ENCODE assay signal across 19 cellular contexts in genomic region chr11:110377451-110377850, GRCh38. TPM values are rescaled to one million over a fixed set of nuclear protein-coding genes. Genes with fewer than 3 reads are reported as not detected.
DNase-seq lines count a peak whose midpoint lies in the region; ATAC-seq and TF ChIP-seq lines count a peak whose summit lies in the region.
"Had no signal": no experiment of that assay in that cellular context is flagged by ENCODE, and none has a peak within 500 bp of the region (broad histone marks: within the 10 kb centered on the region; RNA-seq: fewer than 3 reads in every experiment).

No MANE protein-coding gene starts in this region.

- DNase-seq in HCT116 (ENCODE audit: low read depth, low spot score) (no peak), adrenal gland (peak in 2 of 7 donors; percentile 19 to 34), right lobe of liver (no peak), stomach (no peak), NCI-H1417 treated with DMSO at 0.1 percent for 48 hours (lab: John Stamatoyannopoulos, UW) (no peak), NCI-H748 treated with DMSO at 0.1 percent for 48 hours (lab: John Stamatoyannopoulos, UW) (no peak), GM10248 (ENCODE audit: extremely low spot score) (no peak)
- DNase-seq in activated T-cell treated with anti-CD3 and anti-CD28 coated beads, Interleukin-2, amount 50 U/mL, for 24 hours = no peak
- DNase-seq: activated CD4-positive, alpha-beta T cell treated with anti-CD3 and anti-CD28 coated beads for 1 hour; activated naive CD4-positive, alpha-beta T cell; CD8-positive, alpha-beta T cell; effector memory CD4-positive, alpha-beta T cell; foreskin melanocyte; SIG-M5; stimulated activated CD4-positive, alpha-beta T cell treated with anti-CD3 and anti-CD28 coated beads, Interleukin-12 subunit alpha, Interleukin-12 subunit beta, amount 100 ng/mL, for 4 hours; stimulated activated CD4-positive, alpha-beta T cell treated with anti-CD3 and anti-CD28 coated beads, Interleukin-4, amount 100 ng/mL, for 4 hours had no signal

- TF ChIP-seq RAD21 in HCT116 (IDR thresholded peaks at IDR 0.05; ENCODE audit: low read depth) = no peak

- H3K9me2 ChIP-seq in HCT116 (ENCODE audit: insufficient read depth) = no peaks in the 10 kb centered on the region

- H3K4me3 ChIP-seq in HCT116 (replicated peaks in 1 of 2; ENCODE audit: low read depth in 1 of 2, low read length in 2 of 2) = no peak overlapping the region
- H3K4me3 ChIP-seq in adrenal gland = no peak overlapping the region
- H3K4me3 ChIP-seq in right lobe of liver = no peak overlapping the region
- no peak overlapping the region for H3K4me3 ChIP-seq in stomach

- H3K27me3 Mint-ChIP-seq in activated T-cell treated with anti-CD3 and anti-CD28 coated beads, Interleukin-2, amount 50 U/mL, for 24 hours = peaks cover 2% of the 10 kb centered on the region
- H3K27me3 Mint-ChIP-seq: IgD-negative memory B cell had no signal

- H3K36me3 ChIP-seq in HCT116 (ENCODE audit: control insufficient read depth in 1 of 2, insufficient read depth in 2 of 2, low read length in 2 of 2) = no peaks in the 10 kb centered on the region
- H3K36me3 ChIP-seq in adrenal gland (replicated peaks in 1 of 2) = no peaks in the 10 kb centered on the region
- H3K36me3 ChIP-seq in right lobe of liver = no peaks in the 10 kb centered on the region
- H3K36me3 ChIP-seq in stomach = no peaks in the 10 kb centered on the region
- H3K36me3 ChIP-seq: thoracic aorta had no signal

- H3K4me2 ChIP-seq in HCT116 (ENCODE audit: low read length) = peak overlapping the region; percentile 63; the same call in 1 of the 2 replicates

- H3K4me1 ChIP-seq in HCT116 (ENCODE audit: control insufficient read depth in 1 of 2, insufficient read depth in 2 of 2, low read length in 2 of 2) = peaks cover 8% of the 10 kb centered on the region in 2 experiments; a peak in 3 of 4 replicates
- peaks cover 40 to 68% of the 10 kb centered on the region in 2 donors for H3K4me1 ChIP-seq in adrenal gland (replicated peaks in 1 of 2)
- H3K4me1 ChIP-seq in right lobe of liver = peaks cover 0 to 30% (median 10%) of the 10 kb centered on the region in 4 donors
- peaks cover 0 to 27% (median 16%) of the 10 kb centered on the region in 4 donors for H3K4me1 ChIP-seq in stomach

- H3K4me3 Mint-ChIP-seq in activated T-cell treated with anti-CD3 and anti-CD28 coated beads, Interleukin-2, amount 50 U/mL, for 24 hours = no peak overlapping the region
- H3K4me3 Mint-ChIP-seq: CD8-positive, alpha-beta T cell; T-cell had no signal

- no peak for TF ChIP-seq CTCF in HCT116 (IDR thresholded peaks at IDR 0.05 in 2 of 3, conservative IDR thresholded peaks at IDR 0.05 in 1 of 3; ENCODE audit: borderline replicate concordance in 1 of 3, insufficient read depth in 1 of 3, low read depth in 2 of 3, low read length in 2 of 3)
- no peak for TF ChIP-seq CTCF in adrenal gland (IDR thresholded peaks at IDR 0.05)
- no peak for TF ChIP-seq CTCF in right lobe of liver (IDR thresholded peaks at IDR 0.05)
- no peak for TF ChIP-seq CTCF in stomach (IDR thresholded peaks at IDR 0.05)
- TF ChIP-seq CTCF in GM10248 (IDR thresholded peaks at IDR 0.05; ENCODE audit: control extremely low read depth, extremely low read depth, low read depth, missing control alignments) = no peak

- no peaks in the 10 kb centered on the region for H3K9me3 Mint-ChIP-seq in activated T-cell treated with anti-CD3 and anti-CD28 coated beads, Interleukin-2, amount 50 U/mL, for 24 hours
- H3K9me3 Mint-ChIP-seq: CD8-positive, alpha-beta T cell; T-cell had no signal

- RAD21 ChIA-PET in HCT116 (lab: Charles Lee; ENCODE audit: low non-redundant PET in 1 of 2, low total read pairs in 2 of 2, uncharacterized antibody in 2 of 2, unreplicated experiment in 2 of 2) = interaction anchor here in 1 of 2 experiments (0.7 to 1.0 kb wide), 2 partner anchors 176 to 438 kb away, joined by 4 read pairs; no protein-coding TSS in a partner anchor

- no peak for ATAC-seq in HCT116
- ATAC-seq in right lobe of liver = peak; percentile 43 to 61 (median 57)
- ATAC-seq: CD8-positive, alpha-beta T cell had no signal

- WGBS in adrenal gland, 4 donors = 61 to 81% (median 67%) methylated on average over 3 of the region's 3 CpGs
- WGBS in right lobe of liver (ENCODE audit: insufficient coverage, low coverage, low lambda C conversion rate, missing lambda C conversion rate) = 26% methylated on average over 3 of the region's 3 CpGs
- WGBS in stomach, 5 donors = 85 to 94% (median 85%) methylated on average over 3 of the region's 3 CpGs

- H3K36me3 Mint-ChIP-seq in activated T-cell treated with anti-CD3 and anti-CD28 coated beads, Interleukin-2, amount 50 U/mL, for 24 hours (ENCODE audit: low read depth) = no peaks in the 10 kb centered on the region
- H3K36me3 Mint-ChIP-seq: CD8-positive, alpha-beta T cell; IgD-negative memory B cell; T-cell had no signal

- intact Hi-C loops in HCT116 (cut with micrococcal nuclease) = loop anchor here (2.0 to 10.0 kb wide), 2 partner anchors 283 to 525 kb away; partner anchors contain the start of gene ZC3H12C
- intact Hi-C loops in adrenal gland (cut with DNase I) = loop anchor here (5.0 to 10.0 kb wide), 3 partner anchors 47 to 175 kb away; partner anchors contain the start of gene FDX1 (in 1 of the 2)
- intact Hi-C loops in right lobe of liver (cut with DNase I) = loop anchor here in 1 of 2 donors (10.0 kb wide), 1 partner anchor 173 kb away; no protein-coding TSS in a partner anchor
- intact Hi-C loops in stomach (cut with DNase I; ENCODE audit: low total_unique reads) = loop anchor here (10.0 kb wide), 1 partner anchor 47 kb away; the partner anchor contains the start of gene FDX1

- no peak overlapping the region for H2AFZ ChIP-seq in HCT116 (ENCODE audit: low read depth, low read length, poor library complexity, severe bottlenecking)

- H3K27ac Mint-ChIP-seq in activated T-cell treated with anti-CD3 and anti-CD28 coated beads, Interleukin-2, amount 50 U/mL, for 24 hours = no peak overlapping the region
- H3K27ac Mint-ChIP-seq: CD8-positive, alpha-beta T cell; T-cell had no signal

- H3K27ac ChIP-seq in HCT116 (ENCODE audit: low read depth, low read length) (no peak overlapping the region), adrenal gland (peak overlapping the region in 4 of 5 donors; percentile 49 to 87 (median 75)), right lobe of liver (peak overlapping the region; percentile 68 to 83 (median 78)), stomach (peak overlapping the region; percentile 55 to 79 (median 74))

- H3K4me1 Mint-ChIP-seq in activated T-cell treated with anti-CD3 and anti-CD28 coated beads, Interleukin-2, amount 50 U/mL, for 24 hours (ENCODE audit: low read depth) = peaks cover 21% of the 10 kb centered on the region

- no TSS peak for BruUV-seq in HCT116 (replicated peaks; lab: Mats Ljungman, UMichigan)

- H3K9ac ChIP-seq in HCT116 (ENCODE audit: low read length) = no peak overlapping the region

- POLR2A ChIA-PET in HCT116 (lab: Charles Lee) (interaction anchor here (1.0 kb wide), 1 partner anchor 175 kb away, joined by 4 read pairs; no protein-coding TSS in a partner anchor), GM10248 (lab: Yijun Ruan, JAX) (no interaction called here)

- CTCF ChIA-PET in HCT116 (lab: Charles Lee) = interaction anchor here (0.6 to 1.7 kb wide), 18 partner anchors 10 to 528 kb away, joined by 3 to 42 read pairs (median 3); partner anchors contain the start of gene FDX1
- CTCF ChIA-PET in GM10248 (lab: Yijun Ruan, JAX) = interaction anchor here (0.6 to 1.7 kb wide), 29 partner anchors 8 to 431 kb away, joined by 3 to 38 read pairs (median 3); partner anchors contain the start of gene FDX1

- TF ChIP-seq EP300 in stomach (IDR thresholded peaks at IDR 0.05) = no peak

- TF ChIP-seq POLR2A in HCT116 (IDR thresholded peaks at IDR 0.05; ENCODE audit: borderline replicate concordance, extremely low read depth, insufficient read depth, insufficient read length) = no peak
- no peak for TF ChIP-seq POLR2A in adrenal gland (IDR thresholded peaks at IDR 0.05)
- no peak for TF ChIP-seq POLR2A in right lobe of liver (IDR thresholded peaks at IDR 0.05)
- no peak for TF ChIP-seq POLR2A in stomach (IDR thresholded peaks at IDR 0.05)

- H3K27me3 ChIP-seq in HCT116 (ENCODE audit: insufficient read depth, low read length) (no peaks in the 10 kb centered on the region), adrenal gland (no peaks in the 10 kb centered on the region), right lobe of liver (no peaks in the 10 kb centered on the region), stomach (no peaks in the 10 kb centered on the region)

- H3K9me3 ChIP-seq in HCT116 (ENCODE audit: control insufficient read depth in 1 of 2, insufficient read depth in 1 of 2, low read depth in 1 of 2, low read length in 2 of 2) (no peaks in the 10 kb centered on the region), adrenal gland (replicated peaks in 1 of 3) (no peaks in the 10 kb centered on the region), right lobe of liver (no peaks in the 10 kb centered on the region), stomach (no peaks in the 10 kb centered on the region)
- H3K9me3 ChIP-seq: thoracic aorta had no signal

- H3K79me2 ChIP-seq in HCT116 (ENCODE audit: insufficient read depth, low read length) = no peaks in the 10 kb centered on the region

- H4K20me1 ChIP-seq in HCT116 (ENCODE audit: insufficient read depth) = no peaks in the 10 kb centered on the region

TF ChIP-seq in HCT116, 20 proteins besides CTCF, POLR2A, EP300 and RAD21:
- TF ChIP-seq TCF7L2 (IDR thresholded peaks at IDR 0.05; ENCODE audit: borderline replicate concordance, extremely low read depth, insufficient read depth, insufficient read length) (no peak), ELF1 (IDR thresholded peaks at IDR 0.05; ENCODE audit: borderline replicate concordance, low read depth) (no peak), CBX3 (IDR thresholded peaks at IDR 0.05; ENCODE audit: low read depth) (no peak), ZNF274 (IDR thresholded peaks at IDR 0.05; ENCODE audit: low read depth, low read length) (no peak), POLR2AphosphoS5 (IDR thresholded peaks at IDR 0.05; ENCODE audit: low read depth, low read length) (no peak), ZFX (IDR thresholded peaks at IDR 0.05) (no peak), MAX (IDR thresholded peaks at IDR 0.05) (no peak)
TF ChIP-seq in HCT116: peak in this region for 0.

RNA-seq across cellular contexts. Expression of gene FDX1, which starts 52.3 kb away (rescaled TPM):
- total RNA-seq in HCT116 (2021; ENCODE audit: unreplicated experiment) (14.5 TPM), adrenal gland (1,000 to 10,000 TPM in 1 of 8 donors, 100 to 1,000 TPM in 7; 124 to 1,285 (median 315) TPM), right lobe of liver (10 to 100 TPM; 20.6 to 42.6 (median 25.1) TPM), stomach (10 to 100 TPM in 4 of 5 donors, under 1 TPM in 1; 0.58 to 78.8 (median 23.5) TPM)
- 6.0 and 7.0 TPM in 2 replicates for polyA plus RNA-seq in HCT116 (2012)
- polyA plus RNA-seq in adrenal gland (1,000 to 10,000 TPM in 1 of 3 donors, 100 to 1,000 TPM in 1, 10 to 100 TPM in 1; 51.1 to 1,586 (median 165) TPM), stomach (10 to 100 TPM; 11.2 to 23.4 (median 18.3) TPM)
